In genomic region chr6:26459023-26459810, GRCh38 we compare ENCODE assay signal across 8 cellular contexts. TPM values are rescaled to one million over a fixed set of nuclear protein-coding genes. Genes with fewer than 3 reads are reported as not detected.
A peak's percentile ranks its signal among the peaks of the same experiment; 100 is the strongest.
DNase-seq lines count a peak whose midpoint lies in the region; ATAC-seq, FAIRE-seq and TF ChIP-seq lines count a peak whose summit lies in the region.
"Had no signal": no experiment of that assay in that cellular context is flagged by ENCODE, and none has a peak within 500 bp of the region (broad histone marks: within the 10 kb centered on the region; RNA-seq: fewer than 3 reads in every experiment).

No MANE protein-coding gene starts in this region.

- H3K4me3 Mint-ChIP-seq in GM23338 = peak overlapping the region; percentile 49; the same call in 2 of the 3 replicates
- peak overlapping the region; percentile 67 for H3K4me3 Mint-ChIP-seq in astrocyte (ENCODE audit: unreplicated experiment)

- no peaks in the 10 kb centered on the region for H3K27me3 ChIP-seq in GM23338 (ENCODE audit: insufficient read depth)
- H3K27me3 ChIP-seq in astrocyte (ENCODE audit: insufficient read depth, low read length) = no peaks in the 10 kb centered on the region
- H3K27me3 ChIP-seq in neuron (ENCODE audit: insufficient read depth, low read length) = no peaks in the 10 kb centered on the region

- peaks cover 12% of the 10 kb centered on the region for H3K36me3 ChIP-seq in GM23338 (ENCODE audit: insufficient read depth)
- H3K36me3 ChIP-seq in astrocyte (ENCODE audit: insufficient read depth, low read length) = peaks cover 26% of the 10 kb centered on the region
- H3K36me3 ChIP-seq in neuron (ENCODE audit: insufficient read depth, low read length) = peaks cover 45% of the 10 kb centered on the region

- H3K9ac ChIP-seq in astrocyte (ENCODE audit: low read length) = no peak overlapping the region

- H3K27ac ChIP-seq in GM23338 (ENCODE audit: low read depth) = no peak overlapping the region
- no peak overlapping the region for H3K27ac ChIP-seq in astrocyte (ENCODE audit: low read depth, low read length)

- ATAC-seq in GM23338 = no peak
- ATAC-seq in GM18517 (IDR thresholded peaks at IDR 0.05; ENCODE audit: unreplicated experiment) = no peak

- H3K79me2 ChIP-seq in GM23338 (replicated peaks; ENCODE audit: insufficient read depth) (peaks cover 14% of the 10 kb centered on the region), astrocyte (ENCODE audit: insufficient read depth, low read length) (peaks cover 51% of the 10 kb centered on the region)

- FAIRE-seq in astrocyte (lab: Jason Lieb, UNC) = no peak

- no peaks in the 10 kb centered on the region for H3F3A ChIP-seq in GM23338 (replicated peaks; ENCODE audit: low read depth)

- H3K27ac Mint-ChIP-seq in GM23338 = no peak overlapping the region
- H3K27ac Mint-ChIP-seq in astrocyte (ENCODE audit: unreplicated experiment) = peak overlapping the region; percentile 15

- H3K4me3 ChIP-seq in GM23338 (peak overlapping the region; percentile 63; the same call in 1 of the 2 replicates), astrocyte (ENCODE audit: insufficient read depth, low read depth, low read length) (peak overlapping the region; percentile 82), neuron (ENCODE audit: low read length) (peak overlapping the region; percentile 80)

- H4K20me1 ChIP-seq in GM23338 (replicated peaks; ENCODE audit: insufficient read depth) (peaks cover 6% of the 10 kb centered on the region; the same call in 1 of the 2 replicates), astrocyte (ENCODE audit: insufficient read depth, low read length) (peaks cover 26% of the 10 kb centered on the region)

- H3K9me3 ChIP-seq in astrocyte (ENCODE audit: insufficient read depth, low read depth, low read length) (no peaks in the 10 kb centered on the region), neuron (ENCODE audit: low read length) (no peaks in the 10 kb centered on the region)

- DNase-seq in GM23338 (ENCODE audit: low spot score) (no peak), astrocyte (ENCODE audit: low read depth) (no peak), H4 (ENCODE audit: low spot score) (no peak), GM10266 (ENCODE audit: extremely low spot score) (no peak)
- DNase-seq: activated CD4-positive, alpha-beta T cell treated with anti-CD3 and anti-CD28 coated beads for 4 hours had no signal

- H3K36me3 Mint-ChIP-seq in GM23338 (ENCODE audit: low read depth) = peaks cover 38% of the 10 kb centered on the region
- peaks cover 30% of the 10 kb centered on the region for H3K36me3 Mint-ChIP-seq in astrocyte (ENCODE audit: low read depth, unreplicated experiment)

- peaks cover 16% of the 10 kb centered on the region for H3K4me1 Mint-ChIP-seq in GM23338
- peaks cover 17% of the 10 kb centered on the region for H3K4me1 Mint-ChIP-seq in astrocyte (ENCODE audit: low read depth, unreplicated experiment)

- H2AFZ ChIP-seq in GM23338 = no peak overlapping the region
- no peak overlapping the region for H2AFZ ChIP-seq in astrocyte (ENCODE audit: low read depth, low read length)
- no peak overlapping the region for H2AFZ ChIP-seq in neuron (ENCODE audit: low read depth, low read length)

- peaks cover 4% of the 10 kb centered on the region for H3K27me3 Mint-ChIP-seq in GM23338 (ENCODE audit: insufficient read depth, low read depth, poor library complexity)
- H3K27me3 Mint-ChIP-seq in astrocyte (ENCODE audit: low read depth, unreplicated experiment) = no peaks in the 10 kb centered on the region

- H3K4me2 ChIP-seq in GM23338 (no peak overlapping the region), astrocyte (ENCODE audit: low read length) (peak overlapping the region; percentile 71)

- no peaks in the 10 kb centered on the region; the same call in none of the 2 replicates for H3K4me1 ChIP-seq in GM23338 (ENCODE audit: insufficient read depth)
- H3K4me1 ChIP-seq in astrocyte (ENCODE audit: insufficient read depth, low read length) = peaks cover 15% of the 10 kb centered on the region
- H3K4me1 ChIP-seq in neuron (ENCODE audit: insufficient read depth, low read length) = peaks cover 19% of the 10 kb centered on the region

- no peaks in the 10 kb centered on the region for H3K9me3 Mint-ChIP-seq in GM23338
- no peaks in the 10 kb centered on the region for H3K9me3 Mint-ChIP-seq in astrocyte (ENCODE audit: unreplicated experiment)

- TF ChIP-seq CTCF in GM23338 (conservative IDR thresholded peaks at IDR 0.05; ENCODE audit: low read depth in 2 of 2) = no peak
- TF ChIP-seq CTCF in astrocyte (IDR thresholded peaks at IDR 0.05; ENCODE audit: insufficient read depth, low read depth, low read length) = no peak
- TF ChIP-seq CTCF in GM10266 (IDR thresholded peaks at IDR 0.05; ENCODE audit: control insufficient read depth, insufficient read depth, low read depth, missing control alignments) = no peak

- no peaks in the 10 kb centered on the region for H3K9me2 ChIP-seq in GM23338 (ENCODE audit: insufficient read depth)

TF ChIP-seq in GM23338, 12 proteins besides CTCF, POLR2A, EP300 and RAD21 (continues in another document):
- TF ChIP-seq EZH2 (IDR thresholded peaks at IDR 0.05; ENCODE audit: low read depth, unreplicated experiment) = no peak
- no peak for TF ChIP-seq REST (IDR thresholded peaks at IDR 0.05; ENCODE audit: unreplicated experiment)
- no peak for TF ChIP-seq ETS1 (IDR thresholded peaks at IDR 0.05)
- TF ChIP-seq ZNF114 (CRISPR knock-in tag; IDR thresholded peaks at IDR 0.05) = no peak
- no peak for TF ChIP-seq CREB1 (CRISPR knock-in tag; IDR thresholded peaks at IDR 0.05; ENCODE audit: low read depth)
- no peak for TF ChIP-seq JUNB (IDR thresholded peaks at IDR 0.05; ENCODE audit: unreplicated experiment)

RNA-seq across cellular contexts. Expression of gene BTN2A1, which starts 1.5 kb away (rescaled TPM):
- total RNA-seq in GM23338 (2014; rRNA removed; shearing (Covaris generic)) = 6.5 and 7.0 TPM in 2 replicates
- 6.3 and 7.0 TPM in 2 replicates for polyA plus RNA-seq in GM23338 (2016; fragmentation: Nextera tagmentation; extraction: Ambion mirVana)
- 50.4 and 51.5 TPM in 2 replicates for total RNA-seq in astrocyte
- total RNA-seq in H4 (2014; rRNA removed; shearing (Covaris generic)) = 7.4 and 10.4 TPM in 2 replicates

RNA-seq across cellular contexts. Expression of gene BTN3A3, which starts 18.9 kb away (rescaled TPM):
- 1.5 and 5.6 TPM in 2 replicates for total RNA-seq in GM23338 (2014; rRNA removed; shearing (Covaris generic))
- 1.2 and 1.3 TPM in 2 replicates for polyA plus RNA-seq in GM23338 (2016; fragmentation: Nextera tagmentation; extraction: Ambion mirVana)
- 4.7 and 6.2 TPM in 2 replicates for total RNA-seq in astrocyte
- total RNA-seq in H4 (2014; rRNA removed; shearing (Covaris generic)) = 15.3 and 20.6 TPM in 2 replicates

RNA-seq across cellular contexts. Expression of gene BTN1A1, which starts 40.9 kb away (rescaled TPM):
- total RNA-seq in GM23338 (2014; rRNA removed; shearing (Covaris generic)) = 0.38 and 0.50 TPM in 2 replicates
- 0.09 and 0.13 TPM in 2 replicates for polyA plus RNA-seq in GM23338 (2016; fragmentation: Nextera tagmentation; extraction: Ambion mirVana)
- not detected in 2 replicates for total RNA-seq in astrocyte
- total RNA-seq in H4 (2014; rRNA removed; shearing (Covaris generic)) = not detected in 2 replicates
- total RNA-seq: liver had no signal

RNA-seq across cellular contexts. Expression of gene BTN3A1, which starts 57.1 kb away (rescaled TPM):
- 4.0 and 4.3 TPM in 2 replicates for total RNA-seq in GM23338 (2014; rRNA removed; shearing (Covaris generic))
- polyA plus RNA-seq in GM23338 (2016; fragmentation: Nextera tagmentation; extraction: Ambion mirVana) = 1.7 and 2.4 TPM in 2 replicates
- total RNA-seq in astrocyte = 22.2 and 29.9 TPM in 2 replicates
- total RNA-seq in H4 (2014; rRNA removed; shearing (Covaris generic)) = 26.6 and 29.0 TPM in 2 replicates
